In the genomic region with DNA sequence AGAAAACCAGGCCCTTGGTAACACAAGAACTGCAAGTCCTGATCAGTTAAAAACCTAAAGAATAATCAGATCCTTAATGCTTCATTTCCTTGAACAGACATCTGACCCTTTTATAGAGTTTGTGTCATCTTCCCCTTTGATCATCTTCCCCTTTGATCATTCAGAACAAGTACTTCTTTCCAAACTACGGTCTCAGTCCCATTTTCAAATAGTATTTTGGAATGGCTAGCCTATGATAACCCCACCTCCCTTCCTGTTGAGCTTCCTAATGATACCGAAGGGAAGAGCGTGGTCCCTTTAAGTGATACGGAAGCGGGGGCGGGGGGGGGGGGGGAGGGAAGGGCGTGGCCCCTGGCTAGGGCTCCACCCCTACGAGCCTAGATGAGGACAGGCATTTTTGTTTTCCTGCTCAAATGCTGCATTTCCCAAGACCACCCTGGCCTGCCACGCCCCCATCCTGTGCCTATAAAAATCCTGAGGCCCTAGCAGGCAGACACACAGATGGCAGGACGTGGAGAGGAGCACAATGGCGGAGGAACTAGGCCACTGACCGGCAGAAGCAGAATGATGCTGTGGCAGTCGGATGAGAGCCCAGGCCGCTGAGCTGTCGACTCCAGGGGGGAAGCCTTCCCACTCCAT, we compare ENCODE assay signal across 1 cellular context.
TF ChIP-seq lines count a peak whose summit lies in the region.

No MANE protein-coding gene starts in this region.

TF ChIP-seq in HepG2, 621 proteins besides CTCF, POLR2A, EP300 and RAD21 (continued from another document):
- TF ChIP-seq, protein P1, sequence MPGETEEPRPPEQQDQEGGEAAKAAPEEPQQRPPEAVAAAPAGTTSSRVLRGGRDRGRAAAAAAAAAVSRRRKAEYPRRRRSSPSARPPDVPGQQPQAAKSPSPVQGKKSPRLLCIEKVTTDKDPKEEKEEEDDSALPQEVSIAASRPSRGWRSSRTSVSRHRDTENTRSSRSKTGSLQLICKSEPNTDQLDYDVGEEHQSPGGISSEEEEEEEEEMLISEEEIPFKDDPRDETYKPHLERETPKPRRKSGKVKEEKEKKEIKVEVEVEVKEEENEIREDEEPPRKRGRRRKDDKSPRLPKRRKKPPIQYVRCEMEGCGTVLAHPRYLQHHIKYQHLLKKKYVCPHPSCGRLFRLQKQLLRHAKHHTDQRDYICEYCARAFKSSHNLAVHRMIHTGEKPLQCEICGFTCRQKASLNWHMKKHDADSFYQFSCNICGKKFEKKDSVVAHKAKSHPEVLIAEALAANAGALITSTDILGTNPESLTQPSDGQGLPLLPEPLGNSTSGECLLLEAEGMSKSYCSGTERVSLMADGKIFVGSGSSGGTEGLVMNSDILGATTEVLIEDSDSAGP (CRISPR knock-in tag; IDR thresholded peaks at IDR 0.05; ENCODE audit: borderline replicate concordance) = peak; percentile 45; the same call in 1 of the 2 replicates
